In genomic region chr19:4671182-4671851, GRCh38 we compare ENCODE assay signal across 12 cellular contexts. TPM values are rescaled to one million over a fixed set of nuclear protein-coding genes. Genes with fewer than 3 reads are reported as not detected.
DNase-seq lines count a peak whose midpoint lies in the region; ATAC-seq and TF ChIP-seq lines count a peak whose summit lies in the region.
"Had no signal": no experiment of that assay in that cellular context is flagged by ENCODE, and none has a peak within 500 bp of the region (broad histone marks: within the 10 kb centered on the region; RNA-seq: fewer than 3 reads in every experiment).

No MANE protein-coding gene starts in this region.

- peak overlapping the region; percentile 46 for H3K27ac ChIP-seq in HUES48 (ENCODE audit: low read depth, low read length)
- peak overlapping the region; percentile 63 for H3K27ac ChIP-seq in colonic mucosa
- H3K27ac ChIP-seq: cardiac muscle cell had no signal

- no peaks in the 10 kb centered on the region for H3K9me3 ChIP-seq in HUES48 (ENCODE audit: control insufficient read depth, insufficient read depth, low read length)
- H3K9me3 ChIP-seq in colonic mucosa, result no peaks in the 10 kb centered on the region
- H3K9me3 ChIP-seq: SK-N-SH, testis had no signal

- in situ Hi-C loops in ACHN (cut with HindIII; ENCODE audit: low pct_ligation_motif_present, low pct_unique_long_range_greater_than_20kb, low sequenced_read_pairs), result no loop called here

- ATAC-seq in naive B cell (ENCODE audit: low read depth in 2 of 2), result no peak
- no peak for ATAC-seq in GM18520 (IDR thresholded peaks at IDR 0.05; ENCODE audit: unreplicated experiment)

- no peaks in the 10 kb centered on the region for H3K36me3 Mint-ChIP-seq in naive B cell

- H3K4me3 ChIP-seq in HUES48 (ENCODE audit: low read depth, low read length) (no peak overlapping the region), colonic mucosa (no peak overlapping the region)

- H3K36me3 ChIP-seq in HUES48 (ENCODE audit: control insufficient read depth, insufficient read depth, low read length) (peaks cover 16% of the 10 kb centered on the region), colonic mucosa (peaks cover 7% of the 10 kb centered on the region)

- H3K4me3 Mint-ChIP-seq in naive B cell, result peak overlapping the region in 7 of 8 donors; percentile 30 to 89 (median 69)

- DNase-seq in ACHN (peak; percentile 70), colonic mucosa (no peak), naive B cell (no peak), dedifferentiated amniotic fluid mesenchymal stem cell (ENCODE audit: extremely low spot score) (no peak), NCI-H1694 (lab: John Stamatoyannopoulos, UW) (no peak), SIG-M5 (lab: John Stamatoyannopoulos, UW) (no peak)
- DNase-seq: activated CD8-positive, alpha-beta memory T cell treated with anti-CD3 and anti-CD28 coated beads for 24 hours; SK-N-SH; testis had no signal

- no peak for TF ChIP-seq CTCF in colonic mucosa (IDR thresholded peaks at IDR 0.05)

- no peaks in the 10 kb centered on the region for H3K27me3 Mint-ChIP-seq in naive B cell

- H3K27me3 ChIP-seq in HUES48 (ENCODE audit: control insufficient read depth, insufficient read depth, low read length) (no peaks in the 10 kb centered on the region), colonic mucosa (no peaks in the 10 kb centered on the region)
- H3K27me3 ChIP-seq: cardiac muscle cell, testis had no signal

- no peaks in the 10 kb centered on the region for H3K4me1 ChIP-seq in HUES48 (ENCODE audit: control insufficient read depth, insufficient read depth, low read length)
- peaks cover 7% of the 10 kb centered on the region for H3K4me1 ChIP-seq in colonic mucosa

- H3K4me1 Mint-ChIP-seq in naive B cell, result peaks cover 7 to 25% (median 19%) of the 10 kb centered on the region in 3 donors

- intact Hi-C loops in colonic mucosa (cut with DNase I), result no loop called here

- H3K9ac ChIP-seq in HUES48 (ENCODE audit: low read depth, low read length) (no peak overlapping the region), colonic mucosa (ENCODE audit: low read depth in 2 of 2, low read length in 2 of 2) (no peak overlapping the region)
- H3K9ac ChIP-seq: SK-N-SH had no signal

- peak overlapping the region in 1 of 6 donors; percentile 90 for H3K27ac Mint-ChIP-seq in naive B cell

- H3K9me3 Mint-ChIP-seq in naive B cell, result no peaks in the 10 kb centered on the region

RNA-seq across cellular contexts. Expression of gene MYDGF, which starts 1.2 kb away (rescaled TPM):
- 100 to 1,000 TPM; 108 to 182 TPM for total RNA-seq in colonic mucosa
- 100 to 1,000 TPM in 1 of 6 donors, 10 to 100 TPM in 5; 80.0 to 105 (median 83.2) TPM for polyA plus RNA-seq in naive B cell (ENCODE audit: low read depth in 6 of 6)

RNA-seq across cellular contexts. Expression of gene TNFAIP8L1, which starts 32.0 kb away (rescaled TPM):
- total RNA-seq in colonic mucosa, result 10 to 100 TPM; 14.2 to 24.1 TPM
- polyA plus RNA-seq in naive B cell (ENCODE audit: low read depth in 6 of 6), result 10 to 100 TPM in 1 of 6 donors, 1 to 10 TPM in 5; 4.7 to 14.2 (median 8.0) TPM

RNA-seq across cellular contexts. Expression of gene DPP9, which starts 52.3 kb away (rescaled TPM):
- total RNA-seq in colonic mucosa, result 100 to 1,000 TPM in 1 of 2 donors, 10 to 100 TPM in 1; 56.3 to 100 TPM
- 10 to 100 TPM; 15.6 to 36.0 (median 17.4) TPM for polyA plus RNA-seq in naive B cell (ENCODE audit: low read depth in 6 of 6)
